Comparison of ENCODE assay signal across 21 cellular contexts in genomic region chr3:177430653-177431052, GRCh38.
DNase-seq lines count a peak whose midpoint lies in the region; ATAC-seq, FAIRE-seq and TF ChIP-seq lines count a peak whose summit lies in the region.
"Had no signal": no experiment of that assay in that cellular context is flagged by ENCODE, and none has a peak within 500 bp of the region (broad histone marks: within the 10 kb centered on the region; RNA-seq: fewer than 3 reads in every experiment).

No MANE protein-coding gene starts in this region.

- no peaks in the 10 kb centered on the region for H3K36me3 Mint-ChIP-seq in activated naive CD4-positive, alpha-beta T cell treated with anti-CD3 and anti-CD28 coated beads, Interleukin-2, amount 50 U/mL, for 24 hours
- peaks cover 0 to 16% of the 10 kb centered on the region in 2 donors for H3K36me3 Mint-ChIP-seq in activated naive CD4-positive, alpha-beta T cell treated with anti-CD3 and anti-CD28 coated beads, Interleukin-2, amount 50 U/mL, for 72 hours
- H3K36me3 Mint-ChIP-seq in nephron (ENCODE audit: low read depth), result no peaks in the 10 kb centered on the region
- H3K36me3 Mint-ChIP-seq: CD4-positive, alpha-beta memory T cell had no signal

- H4K8ac ChIP-seq in H1 (ENCODE audit: extremely low read depth, insufficient read depth, low read length), result no peak overlapping the region

- H2BK15ac ChIP-seq in H1 (ENCODE audit: low read length), result no peak overlapping the region

- H4K20me1 ChIP-seq in H1 (replicated peaks in 1 of 2; ENCODE audit: control insufficient read depth in 1 of 2, insufficient read depth in 2 of 2, low read length in 2 of 2), result no peaks in the 10 kb centered on the region
- H4K20me1 ChIP-seq in Karpas-422 (ENCODE audit: insufficient read depth, low read depth, low read length), result no peaks in the 10 kb centered on the region
- H4K20me1 ChIP-seq: BLaER1 treated with 17β-estradiol and CSF1 and Interleukin-3, amounts not matched to agents 10 nM and 100 nM had no signal

- H3K9ac ChIP-seq in H1 (replicated peaks in 1 of 4; ENCODE audit: extremely low read depth in 1 of 4, low read depth in 3 of 4, low read length in 3 of 4) (no peak overlapping the region), Karpas-422 (ENCODE audit: low read length) (no peak overlapping the region)
- H3K9ac ChIP-seq: BLaER1 treated with 17β-estradiol and CSF1 and Interleukin-3, amounts not matched to agents 10 nM and 100 nM; SK-N-SH had no signal

- no peak overlapping the region for H4K91ac ChIP-seq in H1 (replicated peaks; ENCODE audit: insufficient read length, low read length)

- H3K9me3 ChIP-seq in H1 (ENCODE audit: insufficient read depth in 2 of 2, low read depth in 1 of 2, low read length in 1 of 2) (no peaks in the 10 kb centered on the region), Karpas-422 (ENCODE audit: low read length) (no peaks in the 10 kb centered on the region), Peyer's patch (no peaks in the 10 kb centered on the region)
- H3K9me3 ChIP-seq: SK-N-SH had no signal

- H2BK120ac ChIP-seq in H1 (replicated peaks; ENCODE audit: low read depth, low read length), result no peak overlapping the region

- ATAC-seq in activated naive CD4-positive, alpha-beta T cell treated with anti-CD3 and anti-CD28 coated beads, Interleukin-2, amount 50 U/mL, for 72 hours, result no peak
- no peak for ATAC-seq in GM18870 (IDR thresholded peaks at IDR 0.05; ENCODE audit: unreplicated experiment)
- ATAC-seq: HepG2 had no signal

- H3K4me2 ChIP-seq in H1 (ENCODE audit: insufficient read depth in 1 of 2, low read depth in 2 of 2, low read length in 2 of 2) (peak overlapping the region; percentile 11 to 43; a peak in 1 of 4 replicates), Karpas-422 (ENCODE audit: low read depth, low read length, poor library complexity, severe bottlenecking) (no peak overlapping the region)
- H3K4me2 ChIP-seq: BLaER1 treated with 17β-estradiol and CSF1 and Interleukin-3, amounts not matched to agents 10 nM and 100 nM; SK-N-SH had no signal

- CTCF ChIA-PET in H1 (lab: Charles Lee; ENCODE audit: partially characterized antibody), result no interaction called here

- peak overlapping the region; percentile 12; the same call in 1 of the 2 replicates for H2AFZ ChIP-seq in H1 (ENCODE audit: low read length)
- no peak overlapping the region for H2AFZ ChIP-seq in Karpas-422 (ENCODE audit: low read length)

- H2BK12ac ChIP-seq in H1 (ENCODE audit: low read depth, low read length), result no peak overlapping the region; the same call in 1 of the 2 replicates

- H3K27me3 Mint-ChIP-seq in activated naive CD4-positive, alpha-beta T cell treated with anti-CD3 and anti-CD28 coated beads, Interleukin-2, amount 50 U/mL, for 24 hours, result no peaks in the 10 kb centered on the region
- no peaks in the 10 kb centered on the region for H3K27me3 Mint-ChIP-seq in nephron (ENCODE audit: low read depth)
- H3K27me3 Mint-ChIP-seq: CD4-positive, alpha-beta memory T cell had no signal

- H3K27ac Mint-ChIP-seq in activated naive CD4-positive, alpha-beta T cell treated with anti-CD3 and anti-CD28 coated beads, Interleukin-2, amount 50 U/mL, for 24 hours, result peak overlapping the region; percentile 60
- H3K27ac Mint-ChIP-seq in activated naive CD4-positive, alpha-beta T cell treated with anti-CD3 and anti-CD28 coated beads, Interleukin-2, amount 50 U/mL, for 72 hours, result no peak overlapping the region
- H3K27ac Mint-ChIP-seq in nephron, result peak overlapping the region in 2 of 3 experiments; percentile 10 to 34
- H3K27ac Mint-ChIP-seq: CD4-positive, alpha-beta memory T cell had no signal

- no peak for TF ChIP-seq RAD21 in H1 (IDR thresholded peaks at IDR 0.05 in 1 of 2, conservative IDR thresholded peaks at IDR 0.05 in 1 of 2; ENCODE audit: low read depth in 2 of 2, low read length in 2 of 2)

- WGBS in H1 (ENCODE audit: extremely low coverage in 1 of 2, insufficient coverage in 1 of 2, insufficient read length in 1 of 2, insufficient replicate concordance in 2 of 2, low coverage in 1 of 2, low lambda C conversion rate in 2 of 2, missing lambda C conversion rate in 1 of 2), 2 experiments, result 22% methylated on average over 5 of the region's 5 CpGs; no CpG with 5 or more reads in 1 of the 2 experiments

- H3K27ac ChIP-seq in H1 (ENCODE audit: low read depth, low read length) (no peak overlapping the region), Karpas-422 (ENCODE audit: low read length) (no peak overlapping the region), Peyer's patch (no peak overlapping the region)
- H3K27ac ChIP-seq: BLaER1 treated with 17β-estradiol and CSF1 and Interleukin-3, amounts not matched to agents 10 nM and 100 nM had no signal

- H4K5ac ChIP-seq in H1 (ENCODE audit: insufficient read length, low read depth, low read length), result no peak overlapping the region

- no peak overlapping the region for H3K4me3 Mint-ChIP-seq in activated naive CD4-positive, alpha-beta T cell treated with anti-CD3 and anti-CD28 coated beads, Interleukin-2, amount 50 U/mL, for 24 hours
- H3K4me3 Mint-ChIP-seq in nephron, result no peak overlapping the region
- H3K4me3 Mint-ChIP-seq: CD4-positive, alpha-beta memory T cell had no signal

- no peak for FAIRE-seq in H1 (lab: Jason Lieb, UNC)
- FAIRE-seq: GM12891, HepG2 had no signal

- H3K4me3 ChIP-seq in H1 (ENCODE audit: extremely low read depth in 1 of 4, insufficient read depth in 2 of 4, low read depth in 3 of 4, low read length in 4 of 4) (no peak overlapping the region), Karpas-422 (ENCODE audit: low read length) (no peak overlapping the region), Peyer's patch (no peak overlapping the region)
- H3K4me3 ChIP-seq: BLaER1 treated with 17β-estradiol and CSF1 and Interleukin-3, amounts not matched to agents 10 nM and 100 nM had no signal

- peak overlapping the region; percentile 11; the same call in 1 of the 2 replicates for H2BK20ac ChIP-seq in H1 (ENCODE audit: low read length)

- H3K9me3 Mint-ChIP-seq in activated naive CD4-positive, alpha-beta T cell treated with anti-CD3 and anti-CD28 coated beads, Interleukin-2, amount 50 U/mL, for 24 hours, result no peaks in the 10 kb centered on the region
- H3K9me3 Mint-ChIP-seq in activated naive CD4-positive, alpha-beta T cell treated with anti-CD3 and anti-CD28 coated beads, Interleukin-2, amount 50 U/mL, for 72 hours, result peaks cover 0 to 10% of the 10 kb centered on the region in 2 donors
- peaks cover 4% of the 10 kb centered on the region for H3K9me3 Mint-ChIP-seq in nephron
- H3K9me3 Mint-ChIP-seq: CD4-positive, alpha-beta memory T cell had no signal

- DNase-seq in activated naive CD4-positive, alpha-beta T cell treated with anti-CD3 and anti-CD28 coated beads, Interleukin-2, amount 50 U/mL, for 72 hours (ENCODE audit: low spot score in 2 of 2), result no peak
- DNase-seq in H1 (ENCODE audit: low read depth in 1 of 2, low spot score in 2 of 2) (no peak), Karpas-422 (no peak), Peyer's patch (no peak), NCI-H1092 treated with DMSO at 0.1 percent for 48 hours (lab: John Stamatoyannopoulos, UW) (no peak)
- DNase-seq: 8988T; CD4-positive, alpha-beta memory T cell; DND-41; GOT3; KBM-7; NCI-H1105 treated with DMSO at 0.1 percent for 48 hours; NCI-H2029 treated with DMSO at 0.1 percent for 48 hours; NCI-H524 treated with DMSO at 0.1 percent for 48 hours; SIG-M5; SK-N-SH had no signal

- H3K4me1 Mint-ChIP-seq in activated naive CD4-positive, alpha-beta T cell treated with anti-CD3 and anti-CD28 coated beads, Interleukin-2, amount 50 U/mL, for 24 hours, result peaks cover 21% of the 10 kb centered on the region
- H3K4me1 Mint-ChIP-seq in nephron, result peaks cover 34% of the 10 kb centered on the region

- H3K4me1 ChIP-seq in H1 (replicated peaks in 1 of 4; ENCODE audit: control insufficient read depth in 3 of 4, insufficient read depth in 4 of 4, low read length in 3 of 4) (peaks cover 0 to 19% (median 7%) of the 10 kb centered on the region in 4 experiments; a peak in 6 of 7 replicates), Karpas-422 (ENCODE audit: low read length) (no peaks in the 10 kb centered on the region), Peyer's patch (peaks cover 0 to 7% (median 2%) of the 10 kb centered on the region in 4 donors)

- TF ChIP-seq CTCF in H1 (IDR thresholded peaks at IDR 0.05; ENCODE audit: control extremely low read depth in 1 of 3, insufficient read depth in 1 of 3, low read depth in 1 of 3, low read length in 3 of 3), result no peak
- TF ChIP-seq CTCF in nephron (IDR thresholded peaks at IDR 0.05; ENCODE audit: unreplicated experiment in 3 of 3), result no peak
- TF ChIP-seq CTCF in Peyer's patch (IDR thresholded peaks at IDR 0.05), result no peak

- TF ChIP-seq EP300 in H1 (IDR thresholded peaks at IDR 0.05; ENCODE audit: borderline replicate concordance in 1 of 2, low read depth in 2 of 2, low read length in 2 of 2), result no peak

- H2BK5ac ChIP-seq in H1 (ENCODE audit: low read depth, low read length), result no peak overlapping the region

- no peak overlapping the region for H2AK5ac ChIP-seq in H1 (ENCODE audit: low read depth, low read length)

- POLR2A ChIA-PET in H1 (lab: Charles Lee; ENCODE audit: partially characterized antibody), result no interaction called here

- no peaks in the 10 kb centered on the region for H3K23me2 ChIP-seq in H1 (ENCODE audit: low read depth, low read length)

- no peaks in the 10 kb centered on the region for H3K9me2 ChIP-seq in Karpas-422 (replicated peaks; ENCODE audit: insufficient read depth, low read length)
- H3K9me2 ChIP-seq: SK-N-SH had no signal

- no peak overlapping the region for H3K23ac ChIP-seq in H1 (ENCODE audit: insufficient read length)

- H3K4ac ChIP-seq in H1 (replicated peaks; ENCODE audit: insufficient read length, low read depth, low read length), result no peak overlapping the region

- TF ChIP-seq POLR2A in H1 (IDR thresholded peaks at IDR 0.05; ENCODE audit: control extremely low read depth in 1 of 2, low read depth in 2 of 2, low read length in 2 of 2), result no peak
- no peak for TF ChIP-seq POLR2A in Peyer's patch (IDR thresholded peaks at IDR 0.05)

- no peak overlapping the region for H3K14ac ChIP-seq in H1 (ENCODE audit: insufficient read length)

- H3K79me2 ChIP-seq in H1 (ENCODE audit: control insufficient read depth in 1 of 2, insufficient read depth in 2 of 2, low read length in 2 of 2) (no peaks in the 10 kb centered on the region), Karpas-422 (ENCODE audit: low read length) (no peaks in the 10 kb centered on the region)

- H3K36me3 ChIP-seq in H1 (ENCODE audit: control insufficient read depth in 2 of 4, insufficient read depth in 4 of 4, low read length in 3 of 4), result no peaks in the 10 kb centered on the region
- no peaks in the 10 kb centered on the region for H3K36me3 ChIP-seq in Karpas-422 (ENCODE audit: insufficient read depth, low read length)
- no peaks in the 10 kb centered on the region for H3K36me3 ChIP-seq in Peyer's patch
- H3K36me3 ChIP-seq: BLaER1 treated with 17β-estradiol and CSF1 and Interleukin-3, amounts not matched to agents 10 nM and 100 nM had no signal

- no peaks in the 10 kb centered on the region for H3K27me3 ChIP-seq in H1 (replicated peaks in 1 of 4; ENCODE audit: control insufficient read depth in 3 of 4, extremely low read depth in 1 of 4, insufficient read depth in 3 of 4, low read length in 3 of 4)
- H3K27me3 ChIP-seq in Karpas-422 (ENCODE audit: low read length), result no peaks in the 10 kb centered on the region
- H3K27me3 ChIP-seq in Peyer's patch, result no peaks in the 10 kb centered on the region
- H3K27me3 ChIP-seq: BLaER1 treated with 17β-estradiol and CSF1 and Interleukin-3, amounts not matched to agents 10 nM and 100 nM had no signal

- H3K56ac ChIP-seq in H1 (replicated peaks; ENCODE audit: insufficient read length, low read depth, low read length), result no peak overlapping the region

- no peaks in the 10 kb centered on the region for H3K79me1 ChIP-seq in H1 (ENCODE audit: low read depth, low read length)

- H3K18ac ChIP-seq in H1 (ENCODE audit: extremely low read depth, low read length), result no peak overlapping the region

Comparison
In these comparisons a context has a peak if more than half of its experiments do, and no peak if none do; other contexts are left out.
1. H3K27ac Mint-ChIP-seq: peak in activated naive CD4-positive, alpha-beta T cell treated with anti-CD3 and anti-CD28 coated beads, Interleukin-2, amount 50 U/mL, for 24 hours (single experiment) and nephron (2 of 3); none in activated naive CD4-positive, alpha-beta T cell treated with anti-CD3 and anti-CD28 coated beads, Interleukin-2, amount 50 U/mL, for 72 hours (0 of 2).